In genomic region chr9:75109210-75109839, GRCh38 we compare ENCODE assay signal across 20 cellular contexts. TPM values are rescaled to one million over a fixed set of nuclear protein-coding genes. Genes with fewer than 3 reads are reported as not detected.
DNase-seq lines count a peak whose midpoint lies in the region; ATAC-seq and TF ChIP-seq lines count a peak whose summit lies in the region.
"Had no signal": no experiment of that assay in that cellular context is flagged by ENCODE, and none has a peak within 500 bp of the region (broad histone marks: within the 10 kb centered on the region; RNA-seq: fewer than 3 reads in every experiment).

No MANE protein-coding gene starts in this region.

- H3K27ac Mint-ChIP-seq in memory B cell = peak overlapping the region; percentile 71
- H3K27ac Mint-ChIP-seq: activated naive CD4-positive, alpha-beta T cell treated with anti-CD3 and anti-CD28 coated beads, Interleukin-2, amount 50 U/mL, for 24 hours had no signal

- H3K27me3 ChIP-seq in heart right ventricle = no peaks in the 10 kb centered on the region
- no peaks in the 10 kb centered on the region for H3K27me3 ChIP-seq in transverse colon

- TF ChIP-seq EP300 in transverse colon (IDR thresholded peaks at IDR 0.05; ENCODE audit: low read depth) = no peak

- ATAC-seq in heart right ventricle = no peak
- no peak for ATAC-seq in Right ventricle myocardium superior (ENCODE audit: poor library complexity)
- ATAC-seq in memory B cell (ENCODE audit: low read depth) = no peak

- peaks cover 10% of the 10 kb centered on the region for H3K36me3 Mint-ChIP-seq in memory B cell

- H3K36me3 ChIP-seq in heart right ventricle (peaks cover 0 to 1% (median 0%) of the 10 kb centered on the region in 9 donors), transverse colon (no peaks in the 10 kb centered on the region)

- peaks cover 40% of the 10 kb centered on the region for H3K4me1 Mint-ChIP-seq in memory B cell

- no peaks in the 10 kb centered on the region for H3K9me3 Mint-ChIP-seq in memory B cell
- H3K9me3 Mint-ChIP-seq: activated naive CD4-positive, alpha-beta T cell treated with anti-CD3 and anti-CD28 coated beads, Interleukin-2, amount 50 U/mL, for 24 hours had no signal

- no peaks in the 10 kb centered on the region for H3K27me3 Mint-ChIP-seq in memory B cell
- H3K27me3 Mint-ChIP-seq: activated CD4-positive, alpha-beta T cell treated with anti-CD3 and anti-CD28 coated beads for 36 hours; activated naive CD4-positive, alpha-beta T cell treated with anti-CD3 and anti-CD28 coated beads, Interleukin-2, amount 50 U/mL, for 24 hours had no signal

- H3K4me3 ChIP-seq in heart right ventricle = no peak overlapping the region
- no peak overlapping the region for H3K4me3 ChIP-seq in transverse colon

- H3K4me3 Mint-ChIP-seq in memory B cell = no peak overlapping the region
- H3K4me3 Mint-ChIP-seq: activated CD4-positive, alpha-beta T cell treated with anti-CD3 and anti-CD28 coated beads for 36 hours; activated naive CD4-positive, alpha-beta T cell treated with anti-CD3 and anti-CD28 coated beads, Interleukin-2, amount 50 U/mL, for 24 hours had no signal

- in situ Hi-C loops in transverse colon (cut with MboI; ENCODE audit: low pct_ligation_motif_present in 1 of 4, low pct_unique_long_range_greater_than_20kb in 1 of 4, low sequenced_read_pairs in 3 of 4) = no loop called here

- DNase-seq in heart right ventricle (no peak), Right ventricle myocardium superior (no peak), epithelial cell of prostate (ENCODE audit: low read depth, low spot score) (no peak), memory B cell (ENCODE audit: low spot score in 2 of 2) (no peak), transverse colon (no peak), OCI-M1 (lab: John Stamatoyannopoulos, UW) (no peak), iPS-NIHi7 (ENCODE audit: extremely low spot score) (no peak)
- no peak for DNase-seq in activated effector memory CD4-positive, alpha-beta T cell treated with Interleukin-2 at 50 U/mL for 16 hours
- DNase-seq: activated CD4-positive, alpha-beta T cell treated with anti-CD3 and anti-CD28 coated beads for 36 hours; cerebellar nuclear complex; COR-L47; DMS79 treated with DMSO at 0.1 percent for 48 hours; effector CD4-positive, alpha-beta T cell; Karpas-422; NCI-H1092; NCI-H1930; NCI-H69; nucleus accumbens; SHP77 had no signal

- intact Hi-C loops in heart right ventricle (cut with DNase I) (no loop called here), Right ventricle myocardium superior (cut with DNase I) (no loop called here), transverse colon (cut with DNase I; ENCODE audit: low total_unique reads) (no loop called here)

- TF ChIP-seq CTCF in heart right ventricle (IDR thresholded peaks at IDR 0.05) (no peak), transverse colon (IDR thresholded peaks at IDR 0.05) (no peak)

- no peak for TF ChIP-seq POLR2A in transverse colon (IDR thresholded peaks at IDR 0.05)

- H3K9me3 ChIP-seq in heart right ventricle = no peaks in the 10 kb centered on the region
- no peaks in the 10 kb centered on the region for H3K9me3 ChIP-seq in transverse colon

- H3K27ac ChIP-seq in heart right ventricle (peak overlapping the region in 6 of 10 donors; percentile 35 to 68 (median 39)), epithelial cell of prostate (peak overlapping the region; percentile 8), transverse colon (peak overlapping the region; percentile 1 to 45 (median 30))

- WGBS in heart right ventricle, 2 donors = 93% methylated on average over 7 of the region's 7 CpGs
- WGBS in transverse colon (ENCODE audit: low coverage in 1 of 2), 2 donors = 79 to 85% methylated on average over 5 to 7 of the region's 7 CpGs

- H3K4me1 ChIP-seq in heart right ventricle (peaks cover 0 to 86% (median 28%) of the 10 kb centered on the region in 9 donors), transverse colon (peaks cover 0 to 54% (median 3%) of the 10 kb centered on the region in 4 donors)

RNA-seq across cellular contexts. Expression of gene OSTF1, which starts 21.0 kb away (rescaled TPM):
- total RNA-seq in heart right ventricle (10 to 100 TPM; 15.8 to 37.7 (median 20.7) TPM), Right ventricle myocardium superior (20.6 TPM), transverse colon (10 to 100 TPM in 2 of 4 donors, 1 to 10 TPM in 1, under 1 TPM in 1; 0.60 to 37.8 (median 19.0) TPM)
- polyA plus RNA-seq in heart right ventricle = 10 to 100 TPM; 19.3 to 25.8 TPM

RNA-seq across cellular contexts. Expression of gene NMRK1, which starts 21.4 kb away (rescaled TPM):
- 10 to 100 TPM in 6 of 10 donors, 1 to 10 TPM in 4; 4.7 to 15.9 (median 11.2) TPM for total RNA-seq in heart right ventricle
- polyA plus RNA-seq in heart right ventricle = 10 to 100 TPM; 12.6 to 51.6 TPM
- 17.3 TPM for total RNA-seq in Right ventricle myocardium superior
- 10 to 100 TPM in 2 of 4 donors, 1 to 10 TPM in 2; 3.4 to 36.7 (median 21.6) TPM for total RNA-seq in transverse colon
